ENCODE assay signal across 25 cellular contexts in the genomic region with DNA sequence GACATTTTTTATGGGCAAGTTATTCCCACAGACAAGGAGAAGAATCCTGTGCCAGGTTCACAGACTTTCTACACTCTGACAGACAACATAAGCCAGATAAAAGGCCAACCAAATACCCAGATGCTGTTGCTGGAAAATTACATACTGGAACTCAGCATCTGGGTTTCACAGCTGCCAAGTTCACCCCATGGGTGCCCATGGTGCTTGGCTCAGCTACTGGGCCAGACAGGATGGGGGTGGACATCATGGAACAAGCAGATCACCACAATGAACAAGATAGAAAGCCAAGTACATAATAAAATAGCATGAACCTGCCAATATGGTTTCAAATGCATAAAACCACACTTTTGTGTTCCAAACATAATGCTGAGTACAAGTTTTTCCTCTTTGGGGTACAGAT.
DNase-seq lines count a peak whose midpoint lies in the region; ATAC-seq and TF ChIP-seq lines count a peak whose summit lies in the region.
"Had no signal": no experiment of that assay in that cellular context is flagged by ENCODE, and none has a peak within 500 bp of the region (broad histone marks: within the 10 kb centered on the region; RNA-seq: fewer than 3 reads in every experiment).

No MANE protein-coding gene starts in this region.

- ATAC-seq in GM18505 (IDR thresholded peaks at IDR 0.05; ENCODE audit: unreplicated experiment): no peak
- ATAC-seq: CD8-positive, alpha-beta T cell; GM23338; Right ventricle myocardium inferior had no signal

- no peaks in the 10 kb centered on the region for H3K27me3 ChIP-seq in MG63

- H3K36me3 ChIP-seq in MG63 (no peaks in the 10 kb centered on the region), SK-N-MC (ENCODE audit: insufficient read depth, low read length) (no peaks in the 10 kb centered on the region; the same call in 1 of the 2 replicates)
- H3K36me3 ChIP-seq: BLaER1 treated with 17β-estradiol and CSF1 and Interleukin-3, amounts not matched to agents 10 nM and 100 nM had no signal

- no peak for TF ChIP-seq CTCF in GM10248 (IDR thresholded peaks at IDR 0.05; ENCODE audit: control extremely low read depth, extremely low read depth, low read depth, missing control alignments)

- H3K27ac ChIP-seq in SK-N-MC: peak overlapping the region; percentile 86
- H3K27ac ChIP-seq: 22Rv1; BLaER1 treated with 17β-estradiol and CSF1 and Interleukin-3, amounts not matched to agents 10 nM and 100 nM had no signal

- DNase-seq in DMS 273 (lab: John Stamatoyannopoulos, UW; ENCODE audit: unreplicated experiment) (peak; percentile 4), DMS 273 treated with DMSO at 0.1 percent for 48 hours (lab: John Stamatoyannopoulos, UW) (no peak), MG63 (peak; percentile 92), SK-N-MC (ENCODE audit: low read depth, low spot score) (no peak), myocyte (ENCODE audit: low read depth) (peak; percentile 32), Kasumi-1 (lab: John Stamatoyannopoulos, UW) (no peak), GM10248 (ENCODE audit: extremely low spot score) (no peak)
- DNase-seq: ACHN; CD8-positive, alpha-beta T cell; DMS53; GF-D8; HCEC 1CT; Karpas-422; NCI-H1092; NCI-H1436; NCI-H187 treated with DMSO at 0.1 percent for 48 hours; NCI-H2107; NCI-H510A treated with DMSO at 0.1 percent for 48 hours; NCI-H82; T-helper 2 cell had no signal

- no peak for TF ChIP-seq POLR2A in GM18505 (IDR thresholded peaks at IDR 0.05; ENCODE audit: borderline replicate concordance, extremely low read depth, insufficient read depth, insufficient read length)

- H3K9ac ChIP-seq in SK-N-MC (ENCODE audit: insufficient read length): no peak overlapping the region
- H3K9ac ChIP-seq: BLaER1 treated with 17β-estradiol and CSF1 and Interleukin-3, amounts not matched to agents 10 nM and 100 nM had no signal

- POLR2A ChIA-PET in GM10248 (lab: Yijun Ruan, JAX): no interaction called here

- H3K4me3 ChIP-seq in MG63 (no peak overlapping the region), SK-N-MC (peak overlapping the region; percentile 38)
- H3K4me3 ChIP-seq: BLaER1 treated with 17β-estradiol and CSF1 and Interleukin-3, amounts not matched to agents 10 nM and 100 nM; GM23338 had no signal

- H3K9me3 ChIP-seq in MG63 (peaks cover 5% of the 10 kb centered on the region; the same call in 1 of the 2 replicates), SK-N-MC (ENCODE audit: low read depth, low read length) (no peaks in the 10 kb centered on the region; the same call in 1 of the 2 replicates)

- CTCF ChIA-PET in GM10248 (lab: Yijun Ruan, JAX): no interaction called here

Comparison
In these comparisons a context has a peak if more than half of its experiments do, and no peak if none do; other contexts are left out.
1. DNase-seq: peak in DMS 273 (single experiment), MG63 (single experiment) and myocyte (single experiment); none in DMS 273 treated with DMSO at 0.1 percent for 48 hours (single experiment), SK-N-MC (single experiment), Kasumi-1 (0 of 2) and GM10248 (single experiment).